Comparison of ENCODE assay signal across 18 cellular contexts in genomic region chr15:60557157-60557556, GRCh38.
DNase-seq lines count a peak whose midpoint lies in the region; ATAC-seq, FAIRE-seq and TF ChIP-seq lines count a peak whose summit lies in the region.
"Had no signal": no experiment of that assay in that cellular context is flagged by ENCODE, and none has a peak within 500 bp of the region (broad histone marks: within the 10 kb centered on the region; RNA-seq: fewer than 3 reads in every experiment).

No MANE protein-coding gene starts in this region.

- TF ChIP-seq EP300 in GM12878 (IDR thresholded peaks at IDR 0.05; ENCODE audit: borderline replicate concordance in 1 of 2, control insufficient read depth in 1 of 2, low read depth in 2 of 2, low read length in 2 of 2): no peak

- no TSS peak for BruUV-seq in GM12878 (replicated peaks; lab: Mats Ljungman, UMichigan)

- SMC1A ChIA-PET in GM12878 (lab: Charles Lee; ENCODE audit: uncharacterized antibody, unreplicated experiment): interaction anchor here (0.6 to 1.5 kb wide), 7 partner anchors 10 to 360 kb away, joined by 3 to 5 read pairs (median 3); no protein-coding TSS in a partner anchor

- H3K27me3 ChIP-seq in GM12878 (replicated peaks in 1 of 2; ENCODE audit: control insufficient read depth in 2 of 2, insufficient read depth in 2 of 2, low read length in 1 of 2): no peaks in the 10 kb centered on the region
- no peaks in the 10 kb centered on the region for H3K27me3 ChIP-seq in skeletal muscle tissue (ENCODE audit: control insufficient read depth in 3 of 3, insufficient read depth in 3 of 3, low read length in 3 of 3)
- H3K27me3 ChIP-seq: ascending aorta, dorsolateral prefrontal cortex had no signal

- peaks cover 64% of the 10 kb centered on the region for H3K79me2 ChIP-seq in GM12878 (ENCODE audit: control insufficient read depth, insufficient read depth, low read length)

- ATAC-seq in HG03280 (IDR thresholded peaks at IDR 0.05; ENCODE audit: unreplicated experiment): peak; percentile 64
- peak; percentile 71 for ATAC-seq in GM12878
- ATAC-seq in GM19397 (IDR thresholded peaks at IDR 0.05; ENCODE audit: unreplicated experiment): no peak

- H3K4me2 ChIP-seq in GM12878 (ENCODE audit: control insufficient read depth, insufficient read depth): peak overlapping the region; percentile 20; the same call in 1 of the 2 replicates

- intact Hi-C loops in GM12878 (cut with micrococcal nuclease; ENCODE audit: unreplicated experiment): no loop called here

- H3K4me3 ChIP-seq in GM12865 (ENCODE audit: low read depth, low read length) (peak overlapping the region; percentile 21; the same call in 1 of the 2 replicates), GM12878 (no peak overlapping the region), skeletal muscle tissue (ENCODE audit: low read length in 3 of 3) (no peak overlapping the region)
- H3K4me3 ChIP-seq: ascending aorta, dorsolateral prefrontal cortex, prostate gland had no signal

- in situ Hi-C loops in GM12878 (cut with MboI): no loop called here

- DNase-seq in GM12865 (ENCODE audit: low read depth) (peak; percentile 85), GM12878 (ENCODE audit: low read depth, low spot score) (no peak), medulla oblongata (ENCODE audit: extremely low spot score) (no peak), epidermal melanocyte (ENCODE audit: insufficient read length, low spot score) (no peak)
- DNase-seq: C1 segment of cervical spinal cord; dorsolateral prefrontal cortex; foreskin fibroblast; midbrain; NCI-H2029; stimulated activated CD4-positive, alpha-beta T cell treated with anti-CD3 and anti-CD28 coated beads, Interleukin-4, amount 100 ng/mL, for 1 hour; stimulated activated naive CD4-positive, alpha-beta T cell treated with Interleukin-2 at 50 U/mL for 16 hours had no signal

- no peaks in the 10 kb centered on the region for H4K20me1 ChIP-seq in GM12878 (ENCODE audit: control insufficient read depth, insufficient read depth)

- peaks cover 29% of the 10 kb centered on the region for H3K4me1 ChIP-seq in GM12878 (ENCODE audit: control insufficient read depth, insufficient read depth, low read length)
- H3K4me1 ChIP-seq in skeletal muscle tissue (ENCODE audit: control insufficient read depth in 3 of 3, insufficient read depth in 3 of 3, low read length in 3 of 3): peaks cover 18 to 52% (median 33%) of the 10 kb centered on the region in 3 donors
- H3K4me1 ChIP-seq: ascending aorta, prostate gland had no signal

- H3K27ac ChIP-seq in GM12878 (ENCODE audit: control insufficient read depth, insufficient read depth) (0 out of 2 replicates have a peak overlapping the region, but pooled peaks have one; percentile 3), skeletal muscle tissue (ENCODE audit: low read depth, low read length) (peak overlapping the region; percentile 23)
- H3K27ac ChIP-seq: ascending aorta, prostate gland had no signal

- TF ChIP-seq CTCF in GM12865 (IDR thresholded peaks at IDR 0.05; ENCODE audit: insufficient read depth, low read depth, low read length, missing control alignments) (no peak), GM12878 (IDR thresholded peaks at IDR 0.05 in 2 of 3, conservative IDR thresholded peaks at IDR 0.05 in 1 of 3; ENCODE audit: control insufficient read depth in 2 of 3, extremely low read depth in 1 of 3, insufficient read depth in 1 of 3, low read depth in 3 of 3, low read length in 3 of 3) (no peak)

- CTCF ChIA-PET in GM12878 (lab: Yijun Ruan, JAX): interaction anchor here (0.7 to 1.5 kb wide), 3 partner anchors 14 to 36 kb away, joined by 3 to 8 read pairs (median 3); no protein-coding TSS in a partner anchor

- TF ChIP-seq POLR2A in GM12878 (IDR thresholded peaks at IDR 0.05; ENCODE audit: low read depth, low read length): no peak

- H3K9me3 ChIP-seq in GM12878 (replicated peaks; ENCODE audit: control insufficient read depth, insufficient read depth, low read length) (no peaks in the 10 kb centered on the region; the same call in 2 of the 3 replicates), skeletal muscle tissue (ENCODE audit: control insufficient read depth in 3 of 3, low read length in 3 of 3) (no peaks in the 10 kb centered on the region)
- H3K9me3 ChIP-seq: ascending aorta, prostate gland had no signal

- FAIRE-seq in GM12878 (lab: Jason Lieb, UNC): no peak
- FAIRE-seq: GM18507, H54 had no signal

- WGBS in GM12878 (ENCODE audit: insufficient coverage, insufficient replicate concordance, low lambda C conversion rate, missing lambda C conversion rate): 44% methylated on average over 3 of the region's 3 CpGs

- POLR2A ChIA-PET in GM12878 (lab: Charles Lee): no interaction called here

- H2AFZ ChIP-seq in GM12878 (ENCODE audit: control insufficient read depth, low read depth, low read length): no peak overlapping the region

- RAD21 ChIA-PET in GM12878 (lab: Charles Lee; ENCODE audit: unreplicated experiment): interaction anchor here (0.9 kb wide), 1 partner anchor 12 kb away, joined by 4 read pairs; no protein-coding TSS in a partner anchor

- no peak for TF ChIP-seq RAD21 in GM12878 (IDR thresholded peaks at IDR 0.05; ENCODE audit: insufficient read depth, low read depth, low read length)

- H3K36me3 ChIP-seq in GM12878 (ENCODE audit: control insufficient read depth in 2 of 2, insufficient read depth in 2 of 2, low read length in 1 of 2) (no peaks in the 10 kb centered on the region), skeletal muscle tissue (ENCODE audit: control insufficient read depth in 3 of 3, insufficient read depth in 3 of 3, low read length in 3 of 3) (no peaks in the 10 kb centered on the region)
- H3K36me3 ChIP-seq: ascending aorta, prostate gland had no signal

- no peak overlapping the region for H3K9ac ChIP-seq in GM12878 (ENCODE audit: control insufficient read depth, insufficient read depth, low read length)
- no peak overlapping the region for H3K9ac ChIP-seq in skeletal muscle tissue (ENCODE audit: low read depth in 1 of 3, low read length in 3 of 3)

TF ChIP-seq in GM12878, 131 proteins besides CTCF, POLR2A, EP300 and RAD21 (continues in another document):
- TF ChIP-seq ZBED1 (IDR thresholded peaks at IDR 0.05; ENCODE audit: borderline replicate concordance) (0 out of 2 replicates have a peak, but pooled peaks have one; percentile 16), SRF (IDR thresholded peaks at IDR 0.05; ENCODE audit: low read depth in 2 of 2, low read length in 2 of 2) (0 out of 4 replicates have a peak, but pooled peaks of 1 of the 2 experiments have one; percentile 30), KDM1A (IDR thresholded peaks at IDR 0.05; ENCODE audit: borderline replicate concordance) (no peak), BCL3 (IDR thresholded peaks at IDR 0.05; ENCODE audit: borderline replicate concordance, insufficient read depth, low read depth, low read length, poor library complexity, severe bottlenecking) (no peak), RUNX3 (IDR thresholded peaks at IDR 0.05; ENCODE audit: low read length) (peak; percentile 89), MEF2A (IDR thresholded peaks at IDR 0.05; ENCODE audit: insufficient read depth, low read depth, low read length) (0 out of 2 replicates have a peak, but pooled peaks have one; percentile 37), CHD1 (IDR thresholded peaks at IDR 0.05; ENCODE audit: low read depth, low read length) (no peak), E4F1 (IDR thresholded peaks at IDR 0.05; ENCODE audit: borderline replicate concordance, partially characterized antibody) (no peak), CEBPB (IDR thresholded peaks at IDR 0.05; ENCODE audit: borderline replicate concordance in 1 of 2, low read depth in 2 of 2, low read length in 2 of 2) (no peak), RCOR1 (conservative IDR thresholded peaks at IDR 0.05; ENCODE audit: low read depth, low read length) (no peak), HSF1 (IDR thresholded peaks at IDR 0.05; ENCODE audit: low read depth, low read length) (no peak), SREBF1 (IDR thresholded peaks at IDR 0.05; ENCODE audit: low read length) (no peak), NR2F1 (conservative IDR thresholded peaks at IDR 0.05) (0 out of 2 replicates have a peak, but pooled peaks have one; percentile 26)
